Comparison of ENCODE assay signal across 10 cellular contexts in the genomic region with DNA sequence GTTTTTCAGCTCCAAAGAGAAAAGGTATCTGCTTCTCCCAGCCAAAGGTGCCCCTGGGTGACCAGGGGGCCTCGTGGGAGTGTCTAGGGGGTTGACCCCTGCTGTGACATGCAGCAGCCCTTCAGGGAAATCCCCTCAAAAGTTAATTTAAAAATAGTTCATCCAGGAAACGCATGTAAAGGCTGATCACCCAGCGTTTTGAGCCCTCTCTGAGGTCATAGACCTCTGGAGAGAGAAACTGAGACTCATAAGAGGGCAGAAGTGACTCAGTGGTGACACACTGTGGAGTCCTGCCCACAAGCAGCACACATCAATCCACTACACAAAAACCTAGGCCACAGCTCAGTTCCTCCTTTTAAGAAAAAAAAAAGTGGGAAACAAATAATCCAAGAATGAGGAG. TPM values are rescaled to one million over a fixed set of nuclear protein-coding genes. Genes with fewer than 3 reads are reported as not detected.
DNase-seq lines count a peak whose midpoint lies in the region; ATAC-seq and TF ChIP-seq lines count a peak whose summit lies in the region.
"Had no signal": no experiment of that assay in that cellular context is flagged by ENCODE, and none has a peak within 500 bp of the region (broad histone marks: within the 10 kb centered on the region; RNA-seq: fewer than 3 reads in every experiment).

No MANE protein-coding gene starts in this region.

- no peak overlapping the region for H3K4me3 Mint-ChIP-seq in activated CD8-positive, alpha-beta T cell treated with anti-CD3 and anti-CD28 coated beads for 36 hours
- H3K4me3 Mint-ChIP-seq in natural killer cell treated with Interleukin-12 subunit alpha and Interleukin-12 subunit beta and Interleukin-15 and Interleukin-18, amount 100 ng/mL, for 72 hours: peak overlapping the region; percentile 71

- peaks cover 20% of the 10 kb centered on the region for H3K9me3 Mint-ChIP-seq in activated CD8-positive, alpha-beta T cell treated with anti-CD3 and anti-CD28 coated beads for 36 hours
- H3K9me3 Mint-ChIP-seq in natural killer cell treated with Interleukin-12 subunit alpha and Interleukin-12 subunit beta and Interleukin-15 and Interleukin-18, amount 100 ng/mL, for 72 hours: peaks cover 5% of the 10 kb centered on the region

- no peaks in the 10 kb centered on the region for H3K9me3 ChIP-seq in tibial artery
- H3K9me3 ChIP-seq: Peyer's patch had no signal

- peaks cover 7% of the 10 kb centered on the region for H3K36me3 Mint-ChIP-seq in activated CD8-positive, alpha-beta T cell treated with anti-CD3 and anti-CD28 coated beads for 36 hours (ENCODE audit: low read depth)
- peaks cover 9% of the 10 kb centered on the region for H3K36me3 Mint-ChIP-seq in natural killer cell treated with Interleukin-12 subunit alpha and Interleukin-12 subunit beta and Interleukin-15 and Interleukin-18, amount 100 ng/mL, for 72 hours

- no peak for TF ChIP-seq CTCF in activated CD8-positive, alpha-beta T cell treated with anti-CD3 and anti-CD28 coated beads for 36 hours (IDR thresholded peaks at IDR 0.05)
- TF ChIP-seq CTCF in tibial artery (IDR thresholded peaks at IDR 0.05): no peak

- H3K27me3 Mint-ChIP-seq in activated CD8-positive, alpha-beta T cell treated with anti-CD3 and anti-CD28 coated beads for 36 hours: peaks cover 4% of the 10 kb centered on the region
- peaks cover 2 to 4% of the 10 kb centered on the region in 2 donors for H3K27me3 Mint-ChIP-seq in natural killer cell treated with Interleukin-12 subunit alpha and Interleukin-12 subunit beta and Interleukin-15 and Interleukin-18, amount 100 ng/mL, for 72 hours

- peak; percentile 33 for DNase-seq in EH (ENCODE audit: low read depth)
- peak; percentile 81 for DNase-seq in activated CD8-positive, alpha-beta T cell treated with anti-CD3 and anti-CD28 coated beads for 36 hours
- DNase-seq in natural killer cell treated with Interleukin-12 subunit alpha and Interleukin-12 subunit beta and Interleukin-15 and Interleukin-18, amount 100 ng/mL, for 72 hours (ENCODE audit: low spot score): peak; percentile 79
- DNase-seq in NCI-H2029 treated with DMSO at 0.1 percent for 48 hours (lab: John Stamatoyannopoulos, UW): no peak
- DNase-seq in tibial artery: no peak
- DNase-seq: effector memory CD4-positive, alpha-beta T cell had no signal

- no peaks in the 10 kb centered on the region for H3K36me3 ChIP-seq in tibial artery
- H3K36me3 ChIP-seq: Peyer's patch had no signal

- CTCF ChIA-PET in activated CD8-positive, alpha-beta T cell treated with anti-CD3 and anti-CD28 coated beads for 36 hours (lab: Charles Lee): interaction anchor here (1.8 to 1.9 kb wide), 2 partner anchors 54 to 90 kb away, joined by 6 read pairs; a partner anchor contains a TSS

- ATAC-seq in HG02981 (IDR thresholded peaks at IDR 0.05; ENCODE audit: unreplicated experiment) (peak; percentile 53), HG03571 (IDR thresholded peaks at IDR 0.05; ENCODE audit: unreplicated experiment) (no peak), HG02571 (IDR thresholded peaks at IDR 0.05; ENCODE audit: unreplicated experiment) (no peak)
- ATAC-seq in activated CD8-positive, alpha-beta T cell treated with anti-CD3 and anti-CD28 coated beads for 36 hours: peak; percentile 95
- ATAC-seq in natural killer cell treated with Interleukin-12 subunit alpha and Interleukin-12 subunit beta and Interleukin-15 and Interleukin-18, amount 100 ng/mL, for 72 hours: peak; percentile 92 to 93

- POLR2A ChIA-PET in activated CD8-positive, alpha-beta T cell treated with anti-CD3 and anti-CD28 coated beads for 36 hours (lab: Charles Lee): interaction anchor here (0.8 to 2.9 kb wide), 2 partner anchors 15 to 26 kb away, joined by 5 to 10 read pairs; no protein-coding TSS in a partner anchor

- H3K4me3 ChIP-seq in tibial artery: no peak overlapping the region
- H3K4me3 ChIP-seq: Peyer's patch had no signal

- peaks cover 0 to 20% (median 2%) of the 10 kb centered on the region in 4 donors for H3K4me1 ChIP-seq in tibial artery
- H3K4me1 ChIP-seq: Peyer's patch had no signal

- no peaks in the 10 kb centered on the region for H3K27me3 ChIP-seq in tibial artery
- H3K27me3 ChIP-seq: Peyer's patch had no signal

- peak overlapping the region; percentile 79 for H3K27ac Mint-ChIP-seq in activated CD8-positive, alpha-beta T cell treated with anti-CD3 and anti-CD28 coated beads for 36 hours
- H3K27ac Mint-ChIP-seq in natural killer cell treated with Interleukin-12 subunit alpha and Interleukin-12 subunit beta and Interleukin-15 and Interleukin-18, amount 100 ng/mL, for 72 hours: peak overlapping the region; percentile 82 to 92

- H3K27ac ChIP-seq in tibial artery: no peak overlapping the region
- H3K27ac ChIP-seq: Peyer's patch had no signal

- intact Hi-C loops in activated CD8-positive, alpha-beta T cell treated with anti-CD3 and anti-CD28 coated beads for 36 hours (cut with micrococcal nuclease): no loop called here
- intact Hi-C loops in tibial artery (cut with DNase I; ENCODE audit: low total_unique reads): no loop called here

- peaks cover 21% of the 10 kb centered on the region for H3K4me1 Mint-ChIP-seq in activated CD8-positive, alpha-beta T cell treated with anti-CD3 and anti-CD28 coated beads for 36 hours (ENCODE audit: low read depth)
- peaks cover 39 to 47% of the 10 kb centered on the region in 2 donors for H3K4me1 Mint-ChIP-seq in natural killer cell treated with Interleukin-12 subunit alpha and Interleukin-12 subunit beta and Interleukin-15 and Interleukin-18, amount 100 ng/mL, for 72 hours (ENCODE audit: low read depth in 2 of 2)

RNA-seq across cellular contexts. Expression of a gene that starts 11.9 kb away (rescaled TPM):
- under 1 TPM; 0.89 to 0.95 TPM for total RNA-seq in activated CD8-positive, alpha-beta T cell treated with anti-CD3 and anti-CD28 coated beads for 36 hours
- 1 to 10 TPM in 1 of 2 donors, under 1 TPM in 1; 0.83 to 2.8 TPM for total RNA-seq in natural killer cell treated with Interleukin-12 subunit alpha and Interleukin-12 subunit beta and Interleukin-15 and Interleukin-18, amount 100 ng/mL, for 72 hours

RNA-seq across cellular contexts. Expression of a gene that starts 20.4 kb away (rescaled TPM):
- total RNA-seq in activated CD8-positive, alpha-beta T cell treated with anti-CD3 and anti-CD28 coated beads for 36 hours: under 1 TPM; 0.38 to 0.54 TPM
- total RNA-seq in natural killer cell treated with Interleukin-12 subunit alpha and Interleukin-12 subunit beta and Interleukin-15 and Interleukin-18, amount 100 ng/mL, for 72 hours: 1 to 10 TPM in 1 of 2 donors, under 1 TPM in 1; 0.86 to 3.8 TPM

RNA-seq across cellular contexts. Expression of a gene that starts 54.1 kb away (rescaled TPM):
- total RNA-seq in activated CD8-positive, alpha-beta T cell treated with anti-CD3 and anti-CD28 coated beads for 36 hours: 10 to 100 TPM; 39.4 to 42.6 TPM
- total RNA-seq in natural killer cell treated with Interleukin-12 subunit alpha and Interleukin-12 subunit beta and Interleukin-15 and Interleukin-18, amount 100 ng/mL, for 72 hours: 10 to 100 TPM; 36.6 to 60.1 TPM

Comparison
In these comparisons a context has a peak if more than half of its experiments do, and no peak if none do; other contexts are left out.
1. DNase-seq: peak in EH (single experiment), activated CD8-positive, alpha-beta T cell treated with anti-CD3 and anti-CD28 coated beads for 36 hours (single experiment) and natural killer cell treated with Interleukin-12 subunit alpha and Interleukin-12 subunit beta and Interleukin-15 and Interleukin-18, amount 100 ng/mL, for 72 hours (single experiment); none in NCI-H2029 treated with DMSO at 0.1 percent for 48 hours (single experiment) and tibial artery (0 of 2).
2. ATAC-seq: peak in HG02981 (single experiment), activated CD8-positive, alpha-beta T cell treated with anti-CD3 and anti-CD28 coated beads for 36 hours (single experiment) and natural killer cell treated with Interleukin-12 subunit alpha and Interleukin-12 subunit beta and Interleukin-15 and Interleukin-18, amount 100 ng/mL, for 72 hours (2 of 2); none in HG03571 (single experiment) and HG02571 (single experiment).